ENCODE assay signal across 1 cellular context in the genomic region with DNA sequence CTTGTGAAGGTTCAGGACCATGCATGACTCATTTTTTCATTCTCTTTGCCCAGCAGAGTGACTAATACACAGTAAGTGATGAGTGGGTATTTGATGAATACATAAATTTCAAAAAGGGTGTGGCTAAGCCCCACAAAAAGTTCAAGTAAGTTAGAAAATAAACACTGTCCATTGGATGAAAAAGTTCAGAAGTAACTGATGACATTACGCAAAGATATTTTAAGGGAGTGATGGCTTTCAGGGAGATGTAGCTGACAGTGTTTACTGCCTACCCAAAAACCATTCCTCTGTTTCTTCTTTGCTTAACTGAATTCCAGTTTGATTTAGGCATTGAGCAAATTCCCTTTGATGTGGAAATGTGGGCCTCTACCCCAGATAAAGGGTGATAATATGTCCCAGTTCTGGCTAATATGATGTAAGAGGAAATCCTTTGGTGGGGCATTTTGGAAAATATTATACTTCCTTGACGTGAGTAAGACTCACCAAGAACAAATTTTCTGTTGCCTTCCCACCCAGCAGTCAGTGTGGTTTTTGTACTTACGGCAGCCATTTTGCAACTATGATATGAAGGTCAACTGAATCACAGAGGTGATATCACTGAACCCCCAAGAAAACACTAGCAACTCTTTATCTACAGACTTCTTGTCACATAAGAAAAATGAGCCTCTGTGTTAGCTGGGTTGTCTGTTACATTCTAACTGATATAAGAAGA.
TF ChIP-seq lines count a peak whose summit lies in the region.

No MANE protein-coding gene starts in this region.

TF ChIP-seq in HEK293, 187 proteins besides CTCF, POLR2A, EP300 and RAD21 (continued from another document and continues in another):
- no peak for TF ChIP-seq YY1 (tag by site-specific recombination; IDR thresholded peaks at IDR 0.05)
- TF ChIP-seq ZBTB21 (tag by site-specific recombination; IDR thresholded peaks at IDR 0.05) = peak; percentile 62; the same call in 1 of the 2 replicates
- no peak for TF ChIP-seq ZNF211 (tag by site-specific recombination; IDR thresholded peaks at IDR 0.05; ENCODE audit: low read depth)
- TF ChIP-seq ZNF335 (tag by site-specific recombination; conservative IDR thresholded peaks at IDR 0.05) = peak; percentile 88
- no peak for TF ChIP-seq ZNF521 (tag by site-specific recombination; IDR thresholded peaks at IDR 0.05)
- TF ChIP-seq ZNF571 (tag by site-specific recombination; IDR thresholded peaks at IDR 0.05) = no peak
- no peak for TF ChIP-seq ZNF221 (tag by site-specific recombination; IDR thresholded peaks at IDR 0.05; ENCODE audit: borderline replicate concordance)
- peak; percentile 47 for TF ChIP-seq ZNF394 (tag by site-specific recombination; IDR thresholded peaks at IDR 0.05; ENCODE audit: borderline replicate concordance)
- 0 out of 2 replicates have a peak, but pooled peaks have one; percentile 22 for TF ChIP-seq PATZ1 (tag by site-specific recombination; IDR thresholded peaks at IDR 0.05)
- TF ChIP-seq ZNF747 (tag by site-specific recombination; IDR thresholded peaks at IDR 0.05) = no peak
- TF ChIP-seq ZNF660 (tag by site-specific recombination; IDR thresholded peaks at IDR 0.05) = no peak
- TF ChIP-seq KLF1 (tag by site-specific recombination; IDR thresholded peaks at IDR 0.05) = peak; percentile 50; the same call in 1 of the 2 replicates
- TF ChIP-seq ZBTB7A (tag by site-specific recombination; IDR thresholded peaks at IDR 0.05; ENCODE audit: low read depth) = no peak
- TF ChIP-seq, protein P1, sequence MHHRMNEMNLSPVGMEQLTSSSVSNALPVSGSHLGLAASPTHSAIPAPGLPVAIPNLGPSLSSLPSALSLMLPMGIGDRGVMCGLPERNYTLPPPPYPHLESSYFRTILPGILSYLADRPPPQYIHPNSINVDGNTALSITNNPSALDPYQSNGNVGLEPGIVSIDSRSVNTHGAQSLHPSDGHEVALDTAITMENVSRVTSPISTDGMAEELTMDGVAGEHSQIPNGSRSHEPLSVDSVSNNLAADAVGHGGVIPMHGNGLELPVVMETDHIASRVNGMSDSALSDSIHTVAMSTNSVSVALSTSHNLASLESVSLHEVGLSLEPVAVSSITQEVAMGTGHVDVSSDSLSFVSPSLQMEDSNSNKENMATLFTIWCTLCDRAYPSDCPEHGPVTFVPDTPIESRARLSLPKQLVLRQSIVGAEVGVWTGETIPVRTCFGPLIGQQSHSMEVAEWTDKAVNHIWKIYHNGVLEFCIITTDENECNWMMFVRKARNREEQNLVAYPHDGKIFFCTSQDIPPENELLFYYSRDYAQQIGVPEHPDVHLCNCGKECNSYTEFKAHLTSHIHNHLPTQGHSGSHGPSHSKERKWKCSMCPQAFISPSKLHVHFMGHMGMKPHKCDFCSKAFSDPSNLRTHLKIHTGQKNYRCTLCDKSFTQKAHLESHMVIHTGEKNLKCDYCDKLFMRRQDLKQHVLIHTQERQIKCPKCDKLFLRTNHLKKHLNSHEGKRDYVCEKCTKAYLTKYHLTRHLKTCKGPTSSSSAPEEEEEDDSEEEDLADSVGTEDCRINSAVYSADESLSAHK (tag by site-specific recombination; IDR thresholded peaks at IDR 0.05) = no peak
- 0 out of 2 replicates have a peak, but pooled peaks have one; percentile 91 for TF ChIP-seq ZEB2 (tag by site-specific recombination; IDR thresholded peaks at IDR 0.05)
- TF ChIP-seq ZNF175 (tag by site-specific recombination; IDR thresholded peaks at IDR 0.05) = no peak
- TF ChIP-seq ZNF626 (tag by site-specific recombination; IDR thresholded peaks at IDR 0.05) = no peak
- no peak for TF ChIP-seq ZNF707 (tag by site-specific recombination; IDR thresholded peaks at IDR 0.05)
- TF ChIP-seq MZF1 (tag by site-specific recombination; IDR thresholded peaks at IDR 0.05; ENCODE audit: borderline replicate concordance) = no peak
- peak; percentile 5; the same call in 1 of the 2 replicates for TF ChIP-seq BCL6B (tag by site-specific recombination; IDR thresholded peaks at IDR 0.05)
- TF ChIP-seq ZNF513 (tag by site-specific recombination; IDR thresholded peaks at IDR 0.05) = no peak
- no peak for TF ChIP-seq ZNF768 (tag by site-specific recombination; IDR thresholded peaks at IDR 0.05)
- no peak for TF ChIP-seq ZNF791 (tag by site-specific recombination; IDR thresholded peaks at IDR 0.05)
- TF ChIP-seq ZNF155 (tag by site-specific recombination; IDR thresholded peaks at IDR 0.05) = no peak
- TF ChIP-seq ZNF830 (tag by site-specific recombination; IDR thresholded peaks at IDR 0.05; ENCODE audit: low read depth) = no peak
- no peak for TF ChIP-seq ZNF670 (tag by site-specific recombination; IDR thresholded peaks at IDR 0.05; ENCODE audit: low read depth)
- peak; percentile 5; the same call in 1 of the 2 replicates for TF ChIP-seq KLF7 (tag by site-specific recombination; IDR thresholded peaks at IDR 0.05; ENCODE audit: borderline replicate concordance)
- TF ChIP-seq ZFP3 (tag by site-specific recombination; IDR thresholded peaks at IDR 0.05; ENCODE audit: low read depth) = no peak
- 0 out of 2 replicates have a peak, but pooled peaks have one; percentile 47 for TF ChIP-seq ZNF843 (tag by site-specific recombination; IDR thresholded peaks at IDR 0.05)
- TF ChIP-seq, protein P2, sequence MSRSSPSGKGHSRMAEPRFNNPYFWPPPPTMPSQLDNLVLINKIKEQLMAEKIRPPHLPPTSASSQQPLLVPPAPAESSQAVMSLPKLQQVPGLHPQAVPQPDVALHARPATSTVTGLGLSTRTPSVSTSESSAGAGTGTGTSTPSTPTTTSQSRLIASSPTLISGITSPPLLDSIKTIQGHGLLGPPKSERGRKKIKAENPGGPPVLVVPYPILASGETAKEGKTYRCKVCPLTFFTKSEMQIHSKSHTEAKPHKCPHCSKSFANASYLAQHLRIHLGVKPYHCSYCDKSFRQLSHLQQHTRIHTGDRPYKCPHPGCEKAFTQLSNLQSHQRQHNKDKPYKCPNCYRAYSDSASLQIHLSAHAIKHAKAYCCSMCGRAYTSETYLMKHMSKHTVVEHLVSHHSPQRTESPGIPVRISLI (tag by site-specific recombination; IDR thresholded peaks at IDR 0.05) = peak; percentile 85
- no peak for TF ChIP-seq ZNF426 (tag by site-specific recombination; IDR thresholded peaks at IDR 0.05)
- no peak for TF ChIP-seq OVOL3 (tag by site-specific recombination; IDR thresholded peaks at IDR 0.05)
- TF ChIP-seq ZNF366 (tag by site-specific recombination; conservative IDR thresholded peaks at IDR 0.05) = 0 out of 2 replicates have a peak, but pooled peaks have one; percentile 24
- no peak; the same call in 1 of the 2 replicates for TF ChIP-seq ZNF184 (tag by site-specific recombination; IDR thresholded peaks at IDR 0.05)
- TF ChIP-seq, protein P3, sequence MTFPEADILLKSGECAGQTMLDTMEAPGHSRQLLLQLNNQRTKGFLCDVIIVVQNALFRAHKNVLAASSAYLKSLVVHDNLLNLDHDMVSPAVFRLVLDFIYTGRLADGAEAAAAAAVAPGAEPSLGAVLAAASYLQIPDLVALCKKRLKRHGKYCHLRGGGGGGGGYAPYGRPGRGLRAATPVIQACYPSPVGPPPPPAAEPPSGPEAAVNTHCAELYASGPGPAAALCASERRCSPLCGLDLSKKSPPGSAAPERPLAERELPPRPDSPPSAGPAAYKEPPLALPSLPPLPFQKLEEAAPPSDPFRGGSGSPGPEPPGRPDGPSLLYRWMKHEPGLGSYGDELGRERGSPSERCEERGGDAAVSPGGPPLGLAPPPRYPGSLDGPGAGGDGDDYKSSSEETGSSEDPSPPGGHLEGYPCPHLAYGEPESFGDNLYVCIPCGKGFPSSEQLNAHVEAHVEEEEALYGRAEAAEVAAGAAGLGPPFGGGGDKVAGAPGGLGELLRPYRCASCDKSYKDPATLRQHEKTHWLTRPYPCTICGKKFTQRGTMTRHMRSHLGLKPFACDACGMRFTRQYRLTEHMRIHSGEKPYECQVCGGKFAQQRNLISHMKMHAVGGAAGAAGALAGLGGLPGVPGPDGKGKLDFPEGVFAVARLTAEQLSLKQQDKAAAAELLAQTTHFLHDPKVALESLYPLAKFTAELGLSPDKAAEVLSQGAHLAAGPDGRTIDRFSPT (tag by site-specific recombination; IDR thresholded peaks at IDR 0.05) = peak; percentile 61; the same call in 1 of the 2 replicates
- no peak for TF ChIP-seq BCL11B (tag by site-specific recombination; IDR thresholded peaks at IDR 0.05; ENCODE audit: low read depth)
- TF ChIP-seq ZNF629 (tag by site-specific recombination; IDR thresholded peaks at IDR 0.05) = peak; percentile 79
- TF ChIP-seq ZNF529 (tag by site-specific recombination; IDR thresholded peaks at IDR 0.05; ENCODE audit: insufficient replicate concordance) = no peak
- TF ChIP-seq PRDM6 (tag by site-specific recombination; IDR thresholded peaks at IDR 0.05) = peak; percentile 83
- TF ChIP-seq ZNF324 (tag by site-specific recombination; IDR thresholded peaks at IDR 0.05) = no peak
- TF ChIP-seq EGR2 (tag by site-specific recombination; IDR thresholded peaks at IDR 0.05; ENCODE audit: low read depth) = no peak
- TF ChIP-seq ZNF664 (tag by site-specific recombination; IDR thresholded peaks at IDR 0.05) = no peak
- TF ChIP-seq, protein P4, sequence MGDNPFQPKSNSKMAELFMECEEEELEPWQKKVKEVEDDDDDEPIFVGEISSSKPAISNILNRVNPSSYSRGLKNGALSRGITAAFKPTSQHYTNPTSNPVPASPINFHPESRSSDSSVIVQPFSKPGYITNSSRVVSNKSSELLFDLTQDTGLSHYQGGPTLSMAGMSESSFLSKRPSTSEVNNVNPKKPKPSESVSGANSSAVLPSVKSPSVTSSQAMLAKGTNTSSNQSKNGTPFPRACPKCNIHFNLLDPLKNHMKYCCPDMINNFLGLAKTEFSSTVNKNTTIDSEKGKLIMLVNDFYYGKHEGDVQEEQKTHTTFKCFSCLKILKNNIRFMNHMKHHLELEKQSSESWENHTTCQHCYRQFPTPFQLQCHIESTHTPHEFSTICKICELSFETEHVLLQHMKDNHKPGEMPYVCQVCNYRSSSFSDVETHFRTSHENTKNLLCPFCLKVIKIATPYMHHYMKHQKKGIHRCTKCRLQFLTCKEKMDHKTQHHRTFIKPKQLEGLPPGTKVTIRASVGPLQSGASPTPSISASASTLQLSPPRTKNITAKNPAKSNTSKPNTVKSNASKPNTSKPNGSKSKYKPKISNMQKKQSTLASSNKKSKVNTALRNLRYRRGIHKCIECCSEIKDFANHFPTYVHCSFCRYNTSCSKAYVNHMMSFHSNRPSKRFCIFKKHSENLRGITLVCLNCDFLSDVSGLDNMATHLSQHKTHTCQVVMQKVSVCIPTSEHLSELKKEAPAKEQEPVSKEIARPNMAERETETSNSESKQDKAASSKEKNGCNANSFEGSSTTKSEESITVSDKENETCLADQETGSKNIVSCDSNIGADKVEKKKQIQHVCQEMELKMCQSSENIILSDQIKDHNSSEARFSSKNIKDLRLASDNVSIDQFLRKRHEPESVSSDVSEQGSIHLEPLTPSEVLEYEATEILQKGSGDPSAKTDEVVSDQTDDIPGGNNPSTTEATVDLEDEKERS (tag by site-specific recombination; IDR thresholded peaks at IDR 0.05) = no peak
- TF ChIP-seq ZNF350 (tag by site-specific recombination; IDR thresholded peaks at IDR 0.05) = no peak
- no peak for TF ChIP-seq ZNF837 (tag by site-specific recombination; IDR thresholded peaks at IDR 0.05)
- TF ChIP-seq ZNF174 (tag by site-specific recombination; IDR thresholded peaks at IDR 0.05) = 0 out of 2 replicates have a peak, but pooled peaks have one; percentile 27
